Comparison of ENCODE assay signal across 9 cellular contexts in genomic region chr19:53037101-53038097, GRCh38. TPM values are rescaled to one million over a fixed set of nuclear protein-coding genes. Genes with fewer than 3 reads are reported as not detected.
DNase-seq lines count a peak whose midpoint lies in the region; ATAC-seq and TF ChIP-seq lines count a peak whose summit lies in the region.
"Had no signal": no experiment of that assay in that cellular context is flagged by ENCODE, and none has a peak within 500 bp of the region (broad histone marks: within the 10 kb centered on the region; RNA-seq: fewer than 3 reads in every experiment).

No MANE protein-coding gene starts in this region.

- H3K9me3 ChIP-seq in heart left ventricle (peaks cover 0 to 29% (median 13%) of the 10 kb centered on the region in 12 donors), MG63 (no peaks in the 10 kb centered on the region)

- H3K36me3 ChIP-seq in heart left ventricle, result no peaks in the 10 kb centered on the region
- no peaks in the 10 kb centered on the region for H3K36me3 ChIP-seq in rectal smooth muscle tissue (ENCODE audit: control insufficient read depth, insufficient read depth, low read length)
- no peaks in the 10 kb centered on the region for H3K36me3 ChIP-seq in MG63

- H3K36me3 Mint-ChIP-seq in activated T-cell treated with anti-CD3 and anti-CD28 coated beads, Interleukin-2, amount 50 U/mL, for 72 hours (ENCODE audit: insufficient read depth in 2 of 2), result peaks cover 21 to 30% of the 10 kb centered on the region in 2 donors

- H3K27ac Mint-ChIP-seq in activated T-cell treated with anti-CD3 and anti-CD28 coated beads, Interleukin-2, amount 50 U/mL, for 72 hours, result no peak overlapping the region

- peaks cover 10% of the 10 kb centered on the region for H3K27me3 Mint-ChIP-seq in activated T-cell treated with anti-CD3 and anti-CD28 coated beads, Interleukin-2, amount 50 U/mL, for 72 hours (ENCODE audit: low read depth)

- 17 to 22% (median 20%) methylated on average over 52 of the region's 52 CpGs for WGBS in heart left ventricle, 4 donors

- TF ChIP-seq POLR2A in heart left ventricle (IDR thresholded peaks at IDR 0.05), result no peak

- H3K4me1 Mint-ChIP-seq in activated T-cell treated with anti-CD3 and anti-CD28 coated beads, Interleukin-2, amount 50 U/mL, for 72 hours (ENCODE audit: low read depth), result peaks cover 5% of the 10 kb centered on the region

- peak in 1 of 2 donors; percentile 18 for ATAC-seq in activated T-cell treated with anti-CD3 and anti-CD28 coated beads, Interleukin-2, amount 50 U/mL, for 72 hours (replicated peaks in 1 of 2)
- ATAC-seq in heart left ventricle, result peak in 3 of 4 donors; percentile 48 to 90 (median 76)
- ATAC-seq in HG02588 (IDR thresholded peaks at IDR 0.05; ENCODE audit: unreplicated experiment), result no peak
- no peak for ATAC-seq in HG03354 (IDR thresholded peaks at IDR 0.05; ENCODE audit: poor library complexity, severe bottlenecking, unreplicated experiment)
- ATAC-seq in GM21390 (IDR thresholded peaks at IDR 0.05; ENCODE audit: unreplicated experiment), result no peak

- H3K9ac ChIP-seq in rectal smooth muscle tissue (ENCODE audit: low read length), result no peak overlapping the region

- H3K27me3 ChIP-seq in heart left ventricle, result peaks cover 0 to 33% (median 0%) of the 10 kb centered on the region in 9 donors
- no peaks in the 10 kb centered on the region for H3K27me3 ChIP-seq in rectal smooth muscle tissue (ENCODE audit: control insufficient read depth, insufficient read depth, low read length)
- H3K27me3 ChIP-seq in MG63, result no peaks in the 10 kb centered on the region

- H3K4me1 ChIP-seq in heart left ventricle, result no peaks in the 10 kb centered on the region
- H3K4me1 ChIP-seq in rectal smooth muscle tissue (ENCODE audit: control insufficient read depth, insufficient read depth, low read length), result no peaks in the 10 kb centered on the region

- peak; percentile 14 to 17 for DNase-seq in activated T-cell treated with anti-CD3 and anti-CD28 coated beads, Interleukin-2, amount 50 U/mL, for 72 hours
- peak in 4 of 5 donors; percentile 9 to 61 (median 38) for DNase-seq in heart left ventricle
- DNase-seq in MG63, result no peak

- intact Hi-C loops in heart left ventricle (cut with DNase I), result no loop called here

- peak overlapping the region in 1 of 12 donors; percentile 23 for H3K27ac ChIP-seq in heart left ventricle
- H3K27ac ChIP-seq in rectal smooth muscle tissue (ENCODE audit: low read depth, low read length), result no peak overlapping the region

- peak overlapping the region; percentile 46 for H3K4me3 ChIP-seq in GM12875 (ENCODE audit: low read depth, low read length)
- peak overlapping the region in 10 of 12 donors; percentile 16 to 65 (median 36) for H3K4me3 ChIP-seq in heart left ventricle
- peak overlapping the region; percentile 45 for H3K4me3 ChIP-seq in rectal smooth muscle tissue (ENCODE audit: low read length)
- no peak overlapping the region for H3K4me3 ChIP-seq in MG63

- peaks cover 18 to 29% of the 10 kb centered on the region in 2 donors for H3K9me3 Mint-ChIP-seq in activated T-cell treated with anti-CD3 and anti-CD28 coated beads, Interleukin-2, amount 50 U/mL, for 72 hours

- H3K4me3 Mint-ChIP-seq in activated T-cell treated with anti-CD3 and anti-CD28 coated beads, Interleukin-2, amount 50 U/mL, for 72 hours, result peak overlapping the region; percentile 43 to 46

- TF ChIP-seq CTCF in GM12875 (IDR thresholded peaks at IDR 0.05; ENCODE audit: borderline replicate concordance, insufficient read depth, low read depth, low read length) (no peak), heart left ventricle (IDR thresholded peaks at IDR 0.05) (no peak)

RNA-seq across cellular contexts. Expression of gene ERVV-2, which starts 7.1 kb away (rescaled TPM):
- not detected for total RNA-seq in activated T-cell treated with anti-CD3 and anti-CD28 coated beads, Interleukin-2, amount 50 U/mL, for 72 hours
- total RNA-seq in heart left ventricle, result not detected
- polyA plus RNA-seq in heart left ventricle, result not detected
- total RNA-seq in MG63 (2014; rRNA removed; shearing (Covaris generic); ENCODE audit: low replicate concordance), result not detected in 2 replicates
- polyA plus RNA-seq: adipose tissue had no signal

RNA-seq across cellular contexts. Expression of gene ERVV-1, which starts 23.7 kb away (rescaled TPM):
- not detected for total RNA-seq in activated T-cell treated with anti-CD3 and anti-CD28 coated beads, Interleukin-2, amount 50 U/mL, for 72 hours
- not detected for total RNA-seq in heart left ventricle
- polyA plus RNA-seq in heart left ventricle, result under 1 TPM in 1 of 2 donors, not detected in 1; 0.06 TPM
- total RNA-seq in MG63 (2014; rRNA removed; shearing (Covaris generic); ENCODE audit: low replicate concordance), result not detected in 2 replicates

Comparison
In these comparisons a context has a peak if more than half of its experiments do, and no peak if none do; other contexts are left out.
1. ATAC-seq: peak in heart left ventricle (3 of 4); none in HG02588 (single experiment), HG03354 (single experiment) and GM21390 (single experiment).